ENCODE assay signal across 21 cellular contexts in genomic region chr6:98838027-98838426, GRCh38. TPM values are rescaled to one million over a fixed set of nuclear protein-coding genes. Genes with fewer than 3 reads are reported as not detected.
DNase-seq lines count a peak whose midpoint lies in the region; ATAC-seq and TF ChIP-seq lines count a peak whose summit lies in the region.
"Had no signal": no experiment of that assay in that cellular context is flagged by ENCODE, and none has a peak within 500 bp of the region (broad histone marks: within the 10 kb centered on the region; RNA-seq: fewer than 3 reads in every experiment).

No MANE protein-coding gene starts in this region.

- no peaks in the 10 kb centered on the region for H3K79me2 ChIP-seq in trophoblast cell (ENCODE audit: control insufficient read depth, insufficient read depth, low read length, poor library complexity)

- H3K27ac ChIP-seq in angular gyrus (ENCODE audit: low read depth, low read length) (peak overlapping the region; percentile 29), iPS-20b (ENCODE audit: low read length) (no peak overlapping the region), trophoblast cell (ENCODE audit: low read depth, low read length) (no peak overlapping the region)
- H3K27ac ChIP-seq: brain microvascular endothelial cell, C4-2B, coronary artery, ovary, right atrium auricular region, SJSA1 had no signal

- TF ChIP-seq CTCF in type B pancreatic cell (conservative IDR thresholded peaks at IDR 0.05): no peak

- H3K9me3 ChIP-seq in iPS-20b (ENCODE audit: insufficient read depth, low read depth, low read length) (no peaks in the 10 kb centered on the region), trophoblast cell (ENCODE audit: insufficient read depth, low read depth, low read length) (peaks cover 8% of the 10 kb centered on the region)
- H3K9me3 ChIP-seq: ovary, right atrium auricular region, SJSA1 had no signal

- H2BK120ac ChIP-seq in trophoblast cell (ENCODE audit: insufficient read depth, low read length, poor library complexity): no peak overlapping the region

- H3K4me1 ChIP-seq in iPS-20b (ENCODE audit: insufficient read depth, low read length) (peaks cover 13% of the 10 kb centered on the region), trophoblast cell (ENCODE audit: control insufficient read depth in 1 of 2, insufficient read depth in 2 of 2, low read length in 2 of 2) (peaks cover 13 to 17% of the 10 kb centered on the region in 2 experiments)

- no peak overlapping the region for H3K27ac Mint-ChIP-seq in type B pancreatic cell
- H3K27ac Mint-ChIP-seq: activated naive CD8-positive, alpha-beta T cell treated with anti-CD3 and anti-CD28 coated beads for 36 hours; T-helper 2 cell treated with Interferon-gamma antibody and Interleukin-4, amounts not matched to agents 5 μg/mL and 100 μg/mL, for 36 hours had no signal

- no peak overlapping the region for H2AFZ ChIP-seq in trophoblast cell (ENCODE audit: insufficient read depth, low read length, poor library complexity)

- H2AK5ac ChIP-seq in trophoblast cell (ENCODE audit: low read length): no peak overlapping the region

- H3K36me3 Mint-ChIP-seq in type B pancreatic cell: peaks cover 7% of the 10 kb centered on the region

- no CpG with 5 or more reads among the region's 4 CpGs for WGBS in trophoblast cell (ENCODE audit: extremely low coverage, insufficient coverage, insufficient read length)

- no peaks in the 10 kb centered on the region for H3K79me1 ChIP-seq in trophoblast cell (ENCODE audit: low read length)

- H3K9ac ChIP-seq in iPS-20b (ENCODE audit: low read depth, low read length) (no peak overlapping the region; the same call in 1 of the 2 replicates), trophoblast cell (ENCODE audit: low read length) (no peak overlapping the region)

- no peak overlapping the region for H3K14ac ChIP-seq in trophoblast cell (ENCODE audit: low read length)

- peaks cover 10% of the 10 kb centered on the region for H3K4me1 Mint-ChIP-seq in type B pancreatic cell (ENCODE audit: unreplicated experiment)

- H3K4me3 ChIP-seq in iPS-20b (ENCODE audit: low read length): peak overlapping the region; percentile 64; the same call in 1 of the 2 replicates
- H3K4me3 ChIP-seq in trophoblast cell (ENCODE audit: low read depth, low read length): no peak overlapping the region
- H3K4me3 ChIP-seq: coronary artery, ovary, right atrium auricular region, SJSA1 had no signal

- no peak overlapping the region for H3K4ac ChIP-seq in trophoblast cell (ENCODE audit: low read depth, low read length)

- H3K27me3 Mint-ChIP-seq in type B pancreatic cell: peaks cover 93% of the 10 kb centered on the region

- no peak overlapping the region for H4K12ac ChIP-seq in trophoblast cell (ENCODE audit: low read depth, low read length)

- no peaks in the 10 kb centered on the region for H3K9me3 Mint-ChIP-seq in type B pancreatic cell
- H3K9me3 Mint-ChIP-seq: activated naive CD8-positive, alpha-beta T cell treated with anti-CD3 and anti-CD28 coated beads for 36 hours; T-helper 2 cell treated with Interferon-gamma antibody and Interleukin-4, amounts not matched to agents 5 μg/mL and 100 μg/mL, for 36 hours had no signal

- no peak overlapping the region for H4K8ac ChIP-seq in trophoblast cell (ENCODE audit: low read depth, low read length)

- DNase-seq in NCI-H82 (lab: John Stamatoyannopoulos, UW) (peak; percentile 16), NCI-H82 treated with DMSO at 0.1 percent for 48 hours (lab: John Stamatoyannopoulos, UW; ENCODE audit: unreplicated experiment) (no peak), type B pancreatic cell (ENCODE audit: extremely low spot score, unreplicated experiment) (no peak), GM19238 (ENCODE audit: insufficient read length, low spot score) (no peak), trophoblast cell (no peak)
- DNase-seq: activated CD8-positive, alpha-beta memory T cell treated with anti-CD3 and anti-CD28 coated beads, Interleukin-2, amount 50 U/mL, for 48 hours; activated naive CD8-positive, alpha-beta T cell treated with anti-CD3 and anti-CD28 coated beads for 36 hours; brain microvascular endothelial cell; mammary epithelial cell; NCI-H1105 treated with DMSO at 0.1 percent for 48 hours; NCI-H2171; ovary had no signal

- H2BK12ac ChIP-seq in trophoblast cell (ENCODE audit: low read length): no peak overlapping the region

- H3K27me3 ChIP-seq in iPS-20b (ENCODE audit: insufficient read depth, low read length): peaks cover 92% of the 10 kb centered on the region
- peaks cover 60% of the 10 kb centered on the region for H3K27me3 ChIP-seq in trophoblast cell (ENCODE audit: insufficient read depth, low read length)
- H3K27me3 ChIP-seq: ovary had no signal

- H3K23ac ChIP-seq in trophoblast cell (ENCODE audit: low read length): no peak overlapping the region

- no peak overlapping the region for H3K18ac ChIP-seq in trophoblast cell (ENCODE audit: low read length)

- H3K36me3 ChIP-seq in iPS-20b (ENCODE audit: insufficient read depth, low read depth, low read length) (no peaks in the 10 kb centered on the region), trophoblast cell (ENCODE audit: control insufficient read depth in 1 of 2, insufficient read depth in 2 of 2, low read length in 2 of 2) (no peaks in the 10 kb centered on the region)
- H3K36me3 ChIP-seq: brain microvascular endothelial cell, ovary, right atrium auricular region, SJSA1 had no signal

- no peak overlapping the region for H3K4me2 ChIP-seq in trophoblast cell (ENCODE audit: low read length)

- no peak for ATAC-seq in activated CD4-positive, CD25-positive, alpha-beta regulatory T cell treated with anti-CD3 and anti-CD28 coated beads, Interleukin-2, amount 50 U/mL, for 24 hours

- no peak overlapping the region for H4K91ac ChIP-seq in trophoblast cell (ENCODE audit: low read depth, low read length)

- peak overlapping the region; percentile 51 for H3K4me3 Mint-ChIP-seq in type B pancreatic cell
- H3K4me3 Mint-ChIP-seq: activated naive CD8-positive, alpha-beta T cell treated with anti-CD3 and anti-CD28 coated beads for 36 hours; T-helper 2 cell treated with Interferon-gamma antibody and Interleukin-4, amounts not matched to agents 5 μg/mL and 100 μg/mL, for 36 hours had no signal

- no peak overlapping the region for H2BK5ac ChIP-seq in trophoblast cell (ENCODE audit: low read depth, low read length, poor library complexity)

RNA-seq across cellular contexts. Expression of gene POU3F2, which starts 3.7 kb away (rescaled TPM):
- 1.4 and 2.1 TPM in 2 replicates for total RNA-seq in type B pancreatic cell (ENCODE audit: low replicate concordance)
- 0.01 TPM in 1 of 2 replicates, not detected in the other for polyA plus RNA-seq in trophoblast cell (2013)
- total RNA-seq: activated naive CD8-positive, alpha-beta T cell treated with anti-CD3 and anti-CD28 coated beads for 36 hours; mammary epithelial cell; ovary; right atrium auricular region; SJSA1; ureter had no signal
- polyA plus RNA-seq: mammary epithelial cell had no signal
